ENCODE assay signal across 8 cellular contexts in genomic region chr1:34164510-34165381, GRCh38. TPM values are rescaled to one million over a fixed set of nuclear protein-coding genes. Genes with fewer than 3 reads are reported as not detected.
DNase-seq lines count a peak whose midpoint lies in the region; ATAC-seq and TF ChIP-seq lines count a peak whose summit lies in the region.
"Had no signal": no experiment of that assay in that cellular context is flagged by ENCODE, and none has a peak within 500 bp of the region (broad histone marks: within the 10 kb centered on the region; RNA-seq: fewer than 3 reads in every experiment).

Gene CSMD2 (minus strand): TSS chr1:34165230. CDS start chr1:34165097, 133 bp downstream.

- H3K36me3 Mint-ChIP-seq in HFFc6 (ENCODE audit: low read depth) (no peaks in the 10 kb centered on the region), glutamatergic neuron (ENCODE audit: unreplicated experiment) (peaks cover 4% of the 10 kb centered on the region)

- H3K4me1 ChIP-seq in SJSA1 (replicated peaks) = peaks cover 32% of the 10 kb centered on the region

- H3K9me3 Mint-ChIP-seq in HFFc6 (no peaks in the 10 kb centered on the region), glutamatergic neuron (ENCODE audit: unreplicated experiment) (no peaks in the 10 kb centered on the region)

- H3K27me3 ChIP-seq in SJSA1 (replicated peaks) = peaks cover 51% of the 10 kb centered on the region

- no peaks in the 10 kb centered on the region for H3K9me3 ChIP-seq in SJSA1 (replicated peaks)

- DNase-seq in HFFc6 (peak; percentile 49), SJSA1 (ENCODE audit: low read depth in 1 of 2, low spot score in 2 of 2) (peak in 1 of 2 experiments; percentile 14), glutamatergic neuron (peak; percentile 77), posterior cingulate gyrus (peak; percentile 75 to 98 (median 88)), HCEC 1CT (no peak)

- H3K4me1 Mint-ChIP-seq in HFFc6 (ENCODE audit: low read depth) = peaks cover 12% of the 10 kb centered on the region
- peaks cover 5% of the 10 kb centered on the region for H3K4me1 Mint-ChIP-seq in glutamatergic neuron (ENCODE audit: low read depth, unreplicated experiment)

- peak within 1 kb of the TSS; percentile 78 for H3K4me3 Mint-ChIP-seq in HFFc6
- H3K4me3 Mint-ChIP-seq in glutamatergic neuron (ENCODE audit: unreplicated experiment) = peak within 1 kb of the TSS; percentile 95

- no peak within 1 kb of the TSS for H3K27ac Mint-ChIP-seq in HFFc6
- H3K27ac Mint-ChIP-seq in glutamatergic neuron (ENCODE audit: unreplicated experiment) = peak within 1 kb of the TSS; percentile 40

- H3K36me3 ChIP-seq in SJSA1 = no peaks in the 10 kb centered on the region

- no peak within 1 kb of the TSS for H3K27ac ChIP-seq in SJSA1
- H3K27ac ChIP-seq: SK-N-MC had no signal

- H3K27me3 Mint-ChIP-seq in HFFc6 (ENCODE audit: insufficient read depth) (peaks cover 10% of the 10 kb centered on the region), glutamatergic neuron (ENCODE audit: unreplicated experiment) (peaks cover 21% of the 10 kb centered on the region)

- intact Hi-C loops in posterior cingulate gyrus (cut with DNase I) = loop anchor here (5.0 to 10.0 kb wide), 2 partner anchors 290 to 427 kb away; no protein-coding TSS in a partner anchor

- ATAC-seq in GM18498 (IDR thresholded peaks at IDR 0.05; ENCODE audit: unreplicated experiment) (no peak), HG02588 (IDR thresholded peaks at IDR 0.05; ENCODE audit: unreplicated experiment) (no peak)

- TF ChIP-seq CTCF in HFFc6 (IDR thresholded peaks at IDR 0.05) (no peak), glutamatergic neuron (IDR thresholded peaks at IDR 0.05; ENCODE audit: partially characterized antibody, unreplicated experiment) (no peak)

- H3K4me3 ChIP-seq in SJSA1 = peak within 1 kb of the TSS; percentile 44
- H3K4me3 ChIP-seq: SK-N-MC had no signal

RNA-seq across cellular contexts. Expression of gene CSMD2, which starts in this region (rescaled TPM):
- total RNA-seq in HFFc6 (2021; fragmentation: NEBNext Ultra II Directional; extraction: Animal tissue kit (Norgen Biotek cat#: 25700)) = 1 to 10 TPM in 4 of 6 experiments, under 1 TPM in 2; 0.77 to 3.2 (median 1.2) TPM
- 0.60 and 0.87 TPM in 2 replicates for total RNA-seq in SJSA1 (2014; rRNA removed; shearing (Covaris generic))
- 0.27 TPM for total RNA-seq in glutamatergic neuron (ENCODE audit: unreplicated experiment)

Comparison
In these comparisons a context has a peak if more than half of its experiments do, and no peak if none do; other contexts are left out.
1. Peak in DNase-seq in glutamatergic neuron; RNA of the gene not detected or under 1 TPM.